ENCODE assay signal across 12 cellular contexts in the genomic region with DNA sequence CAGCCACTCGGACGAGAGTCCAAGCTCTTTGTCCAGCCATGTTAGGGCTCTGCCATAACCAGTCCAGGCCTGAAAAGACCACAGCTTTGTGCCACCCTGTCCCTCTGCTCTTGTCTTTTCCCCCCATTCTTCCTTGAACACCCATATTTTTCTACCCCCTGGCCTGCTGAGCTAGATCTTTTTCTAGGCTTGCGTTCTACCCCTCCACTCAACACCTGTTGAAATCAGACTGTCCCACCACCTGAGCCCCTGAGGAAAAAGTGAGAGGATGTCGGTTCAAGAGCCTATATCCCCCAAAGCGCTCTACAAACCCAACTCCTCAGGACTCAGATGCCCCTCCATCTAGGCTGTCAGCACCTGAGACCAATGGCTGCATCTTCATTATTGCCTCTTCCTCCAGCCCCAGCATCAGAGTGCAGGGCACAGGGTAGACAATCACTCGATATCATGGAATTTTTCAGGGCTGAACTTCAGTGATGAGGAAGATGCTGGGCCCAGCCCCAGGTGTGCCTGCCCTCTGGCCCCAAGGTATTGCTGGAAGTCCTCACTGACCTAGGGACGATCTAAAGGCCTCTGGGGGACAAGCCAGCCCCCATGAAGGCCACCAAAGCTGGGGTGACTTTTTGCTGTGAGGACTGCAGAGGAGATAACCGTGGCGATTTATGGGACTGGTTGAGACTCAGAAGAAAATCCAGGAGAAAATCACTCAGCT.
A peak's percentile ranks its signal among the peaks of the same experiment; 100 is the strongest.
DNase-seq lines count a peak whose midpoint lies in the region; ATAC-seq and TF ChIP-seq lines count a peak whose summit lies in the region.
"Had no signal": no experiment of that assay in that cellular context is flagged by ENCODE, and none has a peak within 500 bp of the region (broad histone marks: within the 10 kb centered on the region; RNA-seq: fewer than 3 reads in every experiment).

No MANE protein-coding gene starts in this region.

- no peak for TF ChIP-seq CTCF in right atrium auricular region (IDR thresholded peaks at IDR 0.05)
- TF ChIP-seq CTCF in left ventricle myocardium inferior (IDR thresholded peaks at IDR 0.05; ENCODE audit: borderline replicate concordance): no peak
- TF ChIP-seq CTCF in endothelial cell (IDR thresholded peaks at IDR 0.05; ENCODE audit: unreplicated experiment): no peak
- TF ChIP-seq CTCF in type B pancreatic cell (conservative IDR thresholded peaks at IDR 0.05): no peak
- no peak for TF ChIP-seq CTCF in SK-N-SH (IDR thresholded peaks at IDR 0.05)

- H3K27me3 ChIP-seq in right atrium auricular region: no peaks in the 10 kb centered on the region
- H3K27me3 ChIP-seq in left ventricle myocardium inferior (ENCODE audit: low read depth): peaks cover 33% of the 10 kb centered on the region
- no peaks in the 10 kb centered on the region; the same call in 1 of the 2 replicates for H3K27me3 ChIP-seq in SK-N-SH (ENCODE audit: insufficient read depth)
- H3K27me3 ChIP-seq: testis had no signal

- H3K27ac Mint-ChIP-seq in activated CD8-positive, alpha-beta memory T cell treated with anti-CD3 and anti-CD28 coated beads, Interleukin-2, amount 10 ng/mL, durations not matched to agents 7 days and 5 days: peak overlapping the region; percentile 31
- H3K27ac Mint-ChIP-seq in endothelial cell (ENCODE audit: unreplicated experiment) (peak overlapping the region; percentile 24), type B pancreatic cell (no peak overlapping the region)

- intact Hi-C loops in left ventricle myocardium inferior (cut with micrococcal nuclease): loop anchor here (5.0 kb wide), 1 partner anchor 376 kb away; no protein-coding TSS in a partner anchor

- no peak overlapping the region for H3K9ac ChIP-seq in SK-N-SH

- WGBS in SK-N-SH (ENCODE audit: low lambda C conversion rate): 54% methylated on average over 9 of the region's 9 CpGs

- no peak for ATAC-seq in activated CD8-positive, alpha-beta memory T cell treated with anti-CD3 and anti-CD28 coated beads, Interleukin-2, amount 10 ng/mL, durations not matched to agents 7 days and 5 days
- no peak for ATAC-seq in GM19328 (IDR thresholded peaks at IDR 0.05; ENCODE audit: unreplicated experiment)

- H3K4me1 Mint-ChIP-seq in activated CD8-positive, alpha-beta memory T cell treated with anti-CD3 and anti-CD28 coated beads, Interleukin-2, amount 10 ng/mL, durations not matched to agents 7 days and 5 days: peaks cover 83% of the 10 kb centered on the region
- H3K4me1 Mint-ChIP-seq in endothelial cell (ENCODE audit: unreplicated experiment) (peaks cover 16% of the 10 kb centered on the region), type B pancreatic cell (ENCODE audit: unreplicated experiment) (peaks cover 14% of the 10 kb centered on the region)

- peaks cover 41% of the 10 kb centered on the region for H3K36me3 Mint-ChIP-seq in activated CD8-positive, alpha-beta memory T cell treated with anti-CD3 and anti-CD28 coated beads, Interleukin-2, amount 10 ng/mL, durations not matched to agents 7 days and 5 days
- no peaks in the 10 kb centered on the region for H3K36me3 Mint-ChIP-seq in endothelial cell (ENCODE audit: low read depth, unreplicated experiment)
- H3K36me3 Mint-ChIP-seq in type B pancreatic cell: no peaks in the 10 kb centered on the region

- H3K27me3 Mint-ChIP-seq in activated CD8-positive, alpha-beta memory T cell treated with anti-CD3 and anti-CD28 coated beads, Interleukin-2, amount 10 ng/mL, durations not matched to agents 7 days and 5 days: no peaks in the 10 kb centered on the region
- H3K27me3 Mint-ChIP-seq in endothelial cell (ENCODE audit: unreplicated experiment) (peaks cover 16% of the 10 kb centered on the region), type B pancreatic cell (peaks cover 34% of the 10 kb centered on the region)

- H3K36me3 ChIP-seq in right atrium auricular region (no peaks in the 10 kb centered on the region), left ventricle myocardium inferior (no peaks in the 10 kb centered on the region), SK-N-SH (replicated peaks in 1 of 2; ENCODE audit: control insufficient read depth in 1 of 2, insufficient read depth in 2 of 2, low read length in 1 of 2) (no peaks in the 10 kb centered on the region)
- H3K36me3 ChIP-seq: sigmoid colon had no signal

- CTCF ChIA-PET in activated CD8-positive, alpha-beta memory T cell treated with anti-CD3 and anti-CD28 coated beads, Interleukin-2, amount 10 ng/mL, durations not matched to agents 7 days and 5 days (lab: Charles Lee): interaction anchor here (1.0 to 3.0 kb wide), 10 partner anchors 11 to 384 kb away, joined by 3 to 19 read pairs (median 6); partner anchors contain the start of gene CD247
- CTCF ChIA-PET in SK-N-SH (lab: Yijun Ruan, JAX): interaction anchor here (0.7 to 5.5 kb wide), 29 partner anchors 7 to 532 kb away, joined by 3 to 110 read pairs (median 5); no protein-coding TSS in a partner anchor

- peak; percentile 42 for DNase-seq in right atrium auricular region (ENCODE audit: low spot score)
- DNase-seq in left ventricle myocardium inferior: no peak
- no peak for DNase-seq in activated CD8-positive, alpha-beta memory T cell treated with anti-CD3 and anti-CD28 coated beads, Interleukin-2, amount 10 ng/mL, durations not matched to agents 7 days and 5 days
- DNase-seq in endothelial cell (ENCODE audit: low spot score): no peak
- peak; percentile 42 for DNase-seq in type B pancreatic cell (ENCODE audit: extremely low spot score, unreplicated experiment)
- DNase-seq in SK-N-SH: no peak
- no peak for DNase-seq in NOMO-1 treated with dmso at 0.1 percent for 144 hours (lab: John Stamatoyannopoulos, UW; ENCODE audit: unreplicated experiment)

- H3K9me3 ChIP-seq in right atrium auricular region (no peaks in the 10 kb centered on the region), left ventricle myocardium inferior (replicated peaks) (no peaks in the 10 kb centered on the region), SK-N-SH (no peaks in the 10 kb centered on the region)
- H3K9me3 ChIP-seq: sigmoid colon, testis had no signal

- no peak overlapping the region for H3K4me3 Mint-ChIP-seq in activated CD8-positive, alpha-beta memory T cell treated with anti-CD3 and anti-CD28 coated beads, Interleukin-2, amount 10 ng/mL, durations not matched to agents 7 days and 5 days
- no peak overlapping the region for H3K4me3 Mint-ChIP-seq in endothelial cell (ENCODE audit: unreplicated experiment)
- no peak overlapping the region for H3K4me3 Mint-ChIP-seq in type B pancreatic cell

- no peak for TF ChIP-seq EP300 in SK-N-SH (IDR thresholded peaks at IDR 0.05; ENCODE audit: borderline replicate concordance in 1 of 2, low read depth in 1 of 2, low read length in 1 of 2)

- H3K27ac ChIP-seq in right atrium auricular region (no peak overlapping the region), left ventricle myocardium inferior (replicated peaks) (no peak overlapping the region), SK-N-SH (ENCODE audit: low read depth in 2 of 2, low read length in 1 of 2) (no peak overlapping the region)
- H3K27ac ChIP-seq: hepatocyte, sigmoid colon, testis had no signal

- H3K4me3 ChIP-seq in right atrium auricular region (no peak overlapping the region), left ventricle myocardium inferior (no peak overlapping the region), SK-N-SH (ENCODE audit: low read depth in 2 of 2, low read length in 1 of 2) (no peak overlapping the region)
- H3K4me3 ChIP-seq: GM12878, hepatocyte, sigmoid colon, testis had no signal

- no peaks in the 10 kb centered on the region for H3K9me2 ChIP-seq in SK-N-SH

- no peak for TF ChIP-seq RAD21 in SK-N-SH (IDR thresholded peaks at IDR 0.05; ENCODE audit: low read length)

- no peaks in the 10 kb centered on the region for H3F3A ChIP-seq in SK-N-SH (replicated peaks; ENCODE audit: insufficient read depth)

- no peak overlapping the region for H2AFZ ChIP-seq in SK-N-SH (ENCODE audit: low read depth)
- H2AFZ ChIP-seq: hepatocyte had no signal

- H3K79me2 ChIP-seq in SK-N-SH (ENCODE audit: insufficient read depth): no peaks in the 10 kb centered on the region
- H3K79me2 ChIP-seq: hepatocyte had no signal

- H3K9me3 Mint-ChIP-seq in activated CD8-positive, alpha-beta memory T cell treated with anti-CD3 and anti-CD28 coated beads, Interleukin-2, amount 10 ng/mL, durations not matched to agents 7 days and 5 days (ENCODE audit: low read depth): no peaks in the 10 kb centered on the region
- H3K9me3 Mint-ChIP-seq in endothelial cell (ENCODE audit: unreplicated experiment) (no peaks in the 10 kb centered on the region), type B pancreatic cell (no peaks in the 10 kb centered on the region)

- H4K20me1 ChIP-seq in SK-N-SH (ENCODE audit: insufficient read depth): no peaks in the 10 kb centered on the region

- no peak overlapping the region for H3K4me2 ChIP-seq in SK-N-SH
- H3K4me2 ChIP-seq: hepatocyte had no signal

- H3K4me1 ChIP-seq in right atrium auricular region (peaks cover 0 to 13% of the 10 kb centered on the region in 2 donors), left ventricle myocardium inferior (peaks cover 12% of the 10 kb centered on the region), SK-N-SH (ENCODE audit: control insufficient read depth in 1 of 2, insufficient read depth in 2 of 2, low read depth in 1 of 2, low read length in 1 of 2) (peaks cover 0 to 7% of the 10 kb centered on the region in 2 experiments; a peak in 1 of 4 replicates)
- H3K4me1 ChIP-seq: testis had no signal

- POLR2A ChIA-PET in SK-N-SH (lab: Yijun Ruan, JAX): no interaction called here

TF ChIP-seq in SK-N-SH, 30 proteins besides CTCF, POLR2A, EP300 and RAD21 (continues in another document):
- TF ChIP-seq FOXM1 (IDR thresholded peaks at IDR 0.05; ENCODE audit: low read depth) (no peak), ELF1 (IDR thresholded peaks at IDR 0.05) (no peak), MXI1 (IDR thresholded peaks at IDR 0.05; ENCODE audit: low read depth, low read length) (no peak), NRF1 (IDR thresholded peaks at IDR 0.05; ENCODE audit: low read depth, low read length) (no peak), MEF2A (IDR thresholded peaks at IDR 0.05; ENCODE audit: borderline replicate concordance, low read depth) (no peak), RXRA (IDR thresholded peaks at IDR 0.05; ENCODE audit: borderline replicate concordance, low read depth) (no peak), NFIC (IDR thresholded peaks at IDR 0.05; ENCODE audit: borderline replicate concordance) (no peak), TEAD4 (IDR thresholded peaks at IDR 0.05; ENCODE audit: borderline replicate concordance, insufficient read depth) (no peak), GABPA (IDR thresholded peaks at IDR 0.05; ENCODE audit: low read depth) (no peak), RFX5 (IDR thresholded peaks at IDR 0.05; ENCODE audit: low read length) (no peak), PBX3 (IDR thresholded peaks at IDR 0.05) (no peak)

Comparison
In these comparisons a context has a peak if more than half of its experiments do, and no peak if none do; other contexts are left out.
1. DNase-seq: peak in right atrium auricular region (single experiment) and type B pancreatic cell (single experiment); none in left ventricle myocardium inferior (single experiment), activated CD8-positive, alpha-beta memory T cell treated with anti-CD3 and anti-CD28 coated beads, Interleukin-2, amount 10 ng/mL, durations not matched to agents 7 days and 5 days (single experiment), endothelial cell (single experiment), SK-N-SH (single experiment) and NOMO-1 treated with dmso at 0.1 percent for 144 hours (single experiment).